Comparison of ENCODE assay signal across 14 cellular contexts in the genomic region with DNA sequence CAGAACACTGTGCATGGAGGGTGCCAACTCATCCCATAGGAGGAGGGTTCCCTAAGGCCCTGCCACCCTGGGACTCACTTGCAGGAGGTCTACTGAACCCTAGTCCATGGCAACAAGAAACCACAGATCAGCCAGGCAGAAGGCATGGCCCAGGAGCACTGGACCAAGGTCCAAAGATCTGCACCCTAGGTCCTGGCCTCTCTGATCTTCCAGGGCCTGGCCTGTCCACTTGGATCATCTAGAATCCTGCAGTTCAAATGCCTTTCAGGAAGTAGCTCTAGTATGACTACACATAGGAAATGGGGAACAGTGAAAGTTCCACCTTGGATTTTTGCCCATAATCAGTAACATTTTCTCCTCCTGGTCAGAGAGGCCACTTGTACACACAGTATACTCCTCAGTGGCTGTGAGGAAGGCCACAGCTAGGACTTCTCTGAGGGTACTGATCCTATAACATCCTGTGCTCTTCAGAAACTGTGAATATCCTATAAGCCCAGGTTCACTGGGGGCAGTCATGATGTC. TPM values are rescaled to one million over a fixed set of nuclear protein-coding genes. Genes with fewer than 3 reads are reported as not detected.
DNase-seq lines count a peak whose midpoint lies in the region; ATAC-seq and TF ChIP-seq lines count a peak whose summit lies in the region.
"Had no signal": no experiment of that assay in that cellular context is flagged by ENCODE, and none has a peak within 500 bp of the region (broad histone marks: within the 10 kb centered on the region; RNA-seq: fewer than 3 reads in every experiment).

No MANE protein-coding gene starts in this region.

- H3K9me3 Mint-ChIP-seq in activated naive CD8-positive, alpha-beta T cell treated with anti-CD3 and anti-CD28 coated beads, Interleukin-2, amount 10 ng/mL, durations not matched to agents 7 days and 5 days = no peaks in the 10 kb centered on the region
- H3K9me3 Mint-ChIP-seq in naive thymus-derived CD4-positive, alpha-beta T cell = peaks cover 0 to 1% (median 0%) of the 10 kb centered on the region in 11 donors

- TF ChIP-seq CTCF in DND-41 (IDR thresholded peaks at IDR 0.05; ENCODE audit: borderline replicate concordance, extremely low read depth, low read length, poor library complexity, severe bottlenecking) = no peak

- no peaks in the 10 kb centered on the region for H3K27me3 ChIP-seq in DND-41 (ENCODE audit: insufficient read depth, low read length, poor library complexity)
- H3K27me3 ChIP-seq in naive thymus-derived CD4-positive, alpha-beta T cell (ENCODE audit: control insufficient read depth in 2 of 2, insufficient read depth in 2 of 2, low read length in 2 of 2) = no peaks in the 10 kb centered on the region
- H3K27me3 ChIP-seq: adrenal gland, stomach had no signal

- H3K79me2 ChIP-seq in DND-41 (ENCODE audit: insufficient read depth, low read length) = peaks cover 80% of the 10 kb centered on the region

- H3K4me3 Mint-ChIP-seq in activated naive CD8-positive, alpha-beta T cell treated with anti-CD3 and anti-CD28 coated beads, Interleukin-2, amount 10 ng/mL, durations not matched to agents 7 days and 5 days = no peak overlapping the region
- H3K4me3 Mint-ChIP-seq in naive thymus-derived CD4-positive, alpha-beta T cell = peak overlapping the region; percentile 1 to 96 (median 70)

- H3K4me3 ChIP-seq in DND-41 (ENCODE audit: low read depth in 1 of 2, low read length in 2 of 2) = no peak overlapping the region
- H3K4me3 ChIP-seq in naive thymus-derived CD4-positive, alpha-beta T cell (ENCODE audit: low read length) = peak overlapping the region; percentile 7
- H3K4me3 ChIP-seq: adrenal gland, mucosa of descending colon, smooth muscle cell, stomach had no signal

- H3K27me3 Mint-ChIP-seq in activated naive CD8-positive, alpha-beta T cell treated with anti-CD3 and anti-CD28 coated beads, Interleukin-2, amount 10 ng/mL, durations not matched to agents 7 days and 5 days = no peaks in the 10 kb centered on the region
- H3K27me3 Mint-ChIP-seq in naive thymus-derived CD4-positive, alpha-beta T cell = no peaks in the 10 kb centered on the region

- peaks cover 74% of the 10 kb centered on the region for H3K36me3 ChIP-seq in DND-41 (ENCODE audit: insufficient read depth, low read length)
- H3K36me3 ChIP-seq in naive thymus-derived CD4-positive, alpha-beta T cell (ENCODE audit: control insufficient read depth in 2 of 3, insufficient read depth in 3 of 3, low read length in 3 of 3) = peaks cover 13 to 37% (median 17%) of the 10 kb centered on the region in 3 experiments

- intact Hi-C loops in naive thymus-derived CD4-positive, alpha-beta T cell (cut with micrococcal nuclease) = no loop called here

- POLR2A ChIA-PET in activated naive CD8-positive, alpha-beta T cell treated with anti-CD3 and anti-CD28 coated beads, Interleukin-2, amount 10 ng/mL, durations not matched to agents 7 days and 5 days (lab: Charles Lee) = interaction anchor here (1.3 to 1.9 kb wide), 2 partner anchors 11 to 16 kb away, joined by 3 to 8 read pairs; a partner anchor contains a TSS
- POLR2A ChIA-PET in naive thymus-derived CD4-positive, alpha-beta T cell (lab: Charles Lee) = interaction anchor here (0.6 to 33.3 kb wide), 3 partner anchors 9 to 93 kb away, joined by 3 to 760 read pairs (median 760); a partner anchor contains a TSS

- no peaks in the 10 kb centered on the region for H3K9me3 ChIP-seq in DND-41 (ENCODE audit: insufficient read depth, low read length, severe bottlenecking)
- no peaks in the 10 kb centered on the region for H3K9me3 ChIP-seq in naive thymus-derived CD4-positive, alpha-beta T cell (ENCODE audit: control insufficient read depth in 2 of 3, low read length in 3 of 3)
- H3K9me3 ChIP-seq: adrenal gland, mucosa of descending colon, stomach had no signal

- peaks cover 90% of the 10 kb centered on the region for H3K4me1 Mint-ChIP-seq in activated naive CD8-positive, alpha-beta T cell treated with anti-CD3 and anti-CD28 coated beads, Interleukin-2, amount 10 ng/mL, durations not matched to agents 7 days and 5 days
- H3K4me1 Mint-ChIP-seq in naive thymus-derived CD4-positive, alpha-beta T cell = peaks cover 83 to 100% (median 97%) of the 10 kb centered on the region in 7 donors

- H4K20me1 ChIP-seq in DND-41 (ENCODE audit: insufficient read depth, low read length) = peaks cover 58% of the 10 kb centered on the region

- no peak for ATAC-seq in DND-41 (ENCODE audit: insufficient read depth, low read depth)
- no peak for ATAC-seq in activated naive CD8-positive, alpha-beta T cell treated with anti-CD3 and anti-CD28 coated beads, Interleukin-2, amount 10 ng/mL, durations not matched to agents 7 days and 5 days (ENCODE audit: low read depth)
- no peak for ATAC-seq in naive thymus-derived CD4-positive, alpha-beta T cell
- ATAC-seq in HG03196 (IDR thresholded peaks at IDR 0.05; ENCODE audit: unreplicated experiment) = no peak
- ATAC-seq in GM18520 (IDR thresholded peaks at IDR 0.05; ENCODE audit: unreplicated experiment) = no peak
- ATAC-seq: mucosa of descending colon had no signal

- no peak overlapping the region for H3K9ac ChIP-seq in DND-41 (ENCODE audit: low read depth, low read length)

- peaks cover 46% of the 10 kb centered on the region for H3K36me3 Mint-ChIP-seq in activated naive CD8-positive, alpha-beta T cell treated with anti-CD3 and anti-CD28 coated beads, Interleukin-2, amount 10 ng/mL, durations not matched to agents 7 days and 5 days
- H3K36me3 Mint-ChIP-seq in naive thymus-derived CD4-positive, alpha-beta T cell = peaks cover 3 to 50% (median 44%) of the 10 kb centered on the region in 5 donors

- peak; percentile 69 for DNase-seq in CD1c-positive myeloid dendritic cell (ENCODE audit: extremely low spot score)
- DNase-seq in DND-41 = no peak
- no peak for DNase-seq in activated naive CD8-positive, alpha-beta T cell treated with anti-CD3 and anti-CD28 coated beads, Interleukin-2, amount 10 ng/mL, durations not matched to agents 7 days and 5 days
- DNase-seq in naive thymus-derived CD4-positive, alpha-beta T cell = no peak
- no peak for DNase-seq in NCI-H1105 (lab: John Stamatoyannopoulos, UW)
- DNase-seq: adrenal gland, erythroblast, kidney, mucosa of descending colon, SHP77 treated with DMSO at 0.1 percent for 48 hours, stomach had no signal

- H3K4me1 ChIP-seq in DND-41 (ENCODE audit: insufficient read depth, low read length) = peaks cover 21% of the 10 kb centered on the region
- peaks cover 99% of the 10 kb centered on the region in 2 donors for H3K4me1 ChIP-seq in naive thymus-derived CD4-positive, alpha-beta T cell (ENCODE audit: control insufficient read depth in 2 of 2, insufficient read depth in 2 of 2, low read length in 2 of 2)

- H3K27ac Mint-ChIP-seq in activated naive CD8-positive, alpha-beta T cell treated with anti-CD3 and anti-CD28 coated beads, Interleukin-2, amount 10 ng/mL, durations not matched to agents 7 days and 5 days = peak overlapping the region; percentile 93
- H3K27ac Mint-ChIP-seq in naive thymus-derived CD4-positive, alpha-beta T cell = peak overlapping the region; percentile 73 to 99 (median 91)

- H2AFZ ChIP-seq in DND-41 (ENCODE audit: low read depth, low read length) = no peak overlapping the region

- CTCF ChIA-PET in naive thymus-derived CD4-positive, alpha-beta T cell (lab: Charles Lee) = interaction anchor here (0.6 to 6.9 kb wide), 5 partner anchors 9 to 77 kb away, joined by 3 to 86 read pairs (median 5); a partner anchor contains a TSS

- H3K27ac ChIP-seq in DND-41 (ENCODE audit: low read length) = 0 out of 2 replicates have a peak overlapping the region, but pooled peaks have one; percentile 7
- peak overlapping the region; percentile 67 for H3K27ac ChIP-seq in naive thymus-derived CD4-positive, alpha-beta T cell (ENCODE audit: low read depth, low read length)
- H3K27ac ChIP-seq: stomach had no signal

- no peak overlapping the region for H3K4me2 ChIP-seq in DND-41 (ENCODE audit: insufficient read depth, low read length)
- H3K4me2 ChIP-seq: smooth muscle cell had no signal

RNA-seq across cellular contexts. Expression of a gene that starts 11.5 kb away (rescaled TPM):
- 100 to 1,000 TPM; 518 to 538 TPM for total RNA-seq in activated naive CD8-positive, alpha-beta T cell treated with anti-CD3 and anti-CD28 coated beads, Interleukin-2, amount 10 ng/mL, durations not matched to agents 7 days and 5 days
- total RNA-seq in naive thymus-derived CD4-positive, alpha-beta T cell = 100 to 1,000 TPM; 212 to 512 (median 272) TPM
- 100 to 1,000 TPM; 272 to 295 TPM for polyA plus RNA-seq in naive thymus-derived CD4-positive, alpha-beta T cell
